Comparison of ENCODE assay signal across 8 cellular contexts in the genomic region with DNA sequence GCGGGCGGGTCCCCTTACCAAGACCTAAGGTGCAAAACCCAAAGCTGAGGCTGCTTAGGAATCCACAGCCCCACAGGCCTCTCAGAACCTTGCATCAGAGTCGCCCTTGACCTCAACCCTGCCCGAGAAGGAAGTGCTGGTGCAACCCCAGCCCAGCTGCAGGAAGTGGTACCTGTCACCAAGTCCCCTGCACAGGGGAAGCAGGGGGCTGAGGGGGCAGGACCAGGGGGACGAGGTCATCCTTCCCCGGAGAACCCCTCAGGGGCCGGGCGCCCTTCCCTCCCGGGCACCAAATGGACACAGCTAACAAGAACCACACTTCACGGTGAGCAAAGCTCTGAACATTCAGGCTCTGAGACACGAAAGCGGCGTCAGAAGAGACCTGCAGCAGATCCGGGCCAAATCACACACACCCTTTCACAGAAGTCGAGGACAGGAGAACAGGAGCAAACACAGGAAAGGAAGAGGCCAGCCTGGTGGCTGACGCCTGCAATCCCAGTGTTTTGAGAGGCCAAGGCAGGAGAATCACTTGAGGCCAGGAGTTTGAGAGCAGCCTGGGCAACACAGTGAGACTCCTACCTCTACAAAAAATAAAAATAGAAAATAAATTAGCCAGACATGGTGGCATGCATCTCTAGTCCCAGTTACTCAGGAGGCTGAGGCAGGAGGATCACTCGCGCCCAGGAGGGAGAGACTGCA. TPM values are rescaled to one million over a fixed set of nuclear protein-coding genes. Genes with fewer than 3 reads are reported as not detected.
DNase-seq lines count a peak whose midpoint lies in the region; ATAC-seq, FAIRE-seq and TF ChIP-seq lines count a peak whose summit lies in the region.

No MANE protein-coding gene starts in this region.

- peak overlapping the region; percentile 69 for H3K4me3 ChIP-seq in CD8-positive, alpha-beta T cell (ENCODE audit: low read depth, low read length)
- peak overlapping the region; percentile 57 to 75 (median 58) for H3K4me3 ChIP-seq in HepG2 (replicated peaks in 1 of 3; ENCODE audit: insufficient read depth in 1 of 3, low read depth in 2 of 3, low read length in 3 of 3)
- H3K4me3 ChIP-seq in esophagus squamous epithelium: peak overlapping the region in 1 of 4 donors; percentile 8

- peak overlapping the region; percentile 82 for H3K4me3 Mint-ChIP-seq in CD8-positive, alpha-beta T cell
- peak overlapping the region; percentile 94 for H3K4me3 Mint-ChIP-seq in activated CD4-positive, alpha-beta T cell treated with anti-CD3 and anti-CD28 coated beads, Interleukin-2, amount 10 ng/mL, durations not matched to agents 24 days and 14 days

- no peak for TF ChIP-seq CTCF in CD8-positive, alpha-beta T cell (IDR thresholded peaks at IDR 0.05)
- TF ChIP-seq CTCF in HepG2 (CRISPR knock-in tag; IDR thresholded peaks at IDR 0.05) (no peak), esophagus squamous epithelium (IDR thresholded peaks at IDR 0.05) (no peak)

- no peaks in the 10 kb centered on the region for H3K27me3 ChIP-seq in CD8-positive, alpha-beta T cell (ENCODE audit: insufficient read depth, low read length)
- H3K27me3 ChIP-seq in HepG2 (ENCODE audit: control insufficient read depth in 1 of 2, insufficient read depth in 2 of 2, low read length in 2 of 2): no peaks in the 10 kb centered on the region; a peak in 1 of 5 replicates
- H3K27me3 ChIP-seq in esophagus squamous epithelium: peaks cover 0 to 16% (median 0%) of the 10 kb centered on the region in 4 donors

- TF ChIP-seq POLR2A in HepG2 (IDR thresholded peaks at IDR 0.05; ENCODE audit: insufficient read depth in 1 of 2, low read depth in 2 of 2, low read length in 2 of 2) (no peak), esophagus squamous epithelium (IDR thresholded peaks at IDR 0.05) (no peak)

- no peaks in the 10 kb centered on the region for H3K27me3 Mint-ChIP-seq in CD8-positive, alpha-beta T cell (ENCODE audit: low read depth)
- H3K27me3 Mint-ChIP-seq in activated CD4-positive, alpha-beta T cell treated with anti-CD3 and anti-CD28 coated beads, Interleukin-2, amount 10 ng/mL, durations not matched to agents 24 days and 14 days: no peaks in the 10 kb centered on the region

- intact Hi-C loops in CD8-positive, alpha-beta T cell (cut with DNase I, micrococcal nuclease): loop anchor here (1.0 to 2.0 kb wide), 2 partner anchors 40 to 41 kb away; partner anchors contain the start of gene PTTG1IP (in 1 of the 2)
- intact Hi-C loops in activated CD4-positive, alpha-beta T cell treated with anti-CD3 and anti-CD28 coated beads, Interleukin-2, amount 10 ng/mL, durations not matched to agents 24 days and 14 days (cut with micrococcal nuclease): loop anchor here (2.0 kb wide), 1 partner anchor 40 kb away; no protein-coding TSS in a partner anchor
- intact Hi-C loops in HepG2 (cut with micrococcal nuclease; ENCODE audit: unreplicated experiment): loop anchor here (5.0 to 10.0 kb wide), 2 partner anchors 70 to 112 kb away; partner anchors contain the start of gene UBE2G2
- intact Hi-C loops in esophagus squamous epithelium (cut with DNase I): no loop called here

- H4K20me1 ChIP-seq in HepG2 (ENCODE audit: insufficient read depth, low read length): no peaks in the 10 kb centered on the region

- BruUV-seq in HepG2 (replicated peaks; lab: Mats Ljungman, UMichigan): no TSS peak

- H3K27ac Mint-ChIP-seq in CD8-positive, alpha-beta T cell: peak overlapping the region; percentile 95
- H3K27ac Mint-ChIP-seq in activated CD4-positive, alpha-beta T cell treated with anti-CD3 and anti-CD28 coated beads, Interleukin-2, amount 10 ng/mL, durations not matched to agents 24 days and 14 days: peak overlapping the region; percentile 89

- POLR2A ChIA-PET in CD8-positive, alpha-beta T cell (lab: Charles Lee): interaction anchor here (0.6 to 6.7 kb wide), 9 partner anchors 11 to 164 kb away, joined by 3 to 140 read pairs (median 4); partner anchors contain the start of gene SLX9
- POLR2A ChIA-PET in HepG2 (lab: Yijun Ruan, JAX): interaction anchor here (0.6 to 5.8 kb wide), 16 partner anchors 13 to 557 kb away, joined by 3 to 50 read pairs (median 6); partner anchors contain the start of genes PTTG1IP, SLX9 and UBE2G2

- in situ Hi-C loops in HepG2 (cut with HindIII; ENCODE audit: extremely low pct_ligation_motif_present, low pct_unique_long_range_greater_than_20kb): loop anchor here (5.0 kb wide), 2 partner anchors 67 to 112 kb away; partner anchors contain the start of gene UBE2G2

- H3K4me1 ChIP-seq in CD8-positive, alpha-beta T cell (ENCODE audit: insufficient read depth, low read length): peaks cover 93% of the 10 kb centered on the region
- H3K4me1 ChIP-seq in HepG2 (ENCODE audit: insufficient read depth, low read length) (peaks cover 89% of the 10 kb centered on the region), esophagus squamous epithelium (peaks cover 23 to 81% (median 38%) of the 10 kb centered on the region in 3 donors)

- H3K36me3 Mint-ChIP-seq in CD8-positive, alpha-beta T cell: peaks cover 34% of the 10 kb centered on the region
- H3K36me3 Mint-ChIP-seq in activated CD4-positive, alpha-beta T cell treated with anti-CD3 and anti-CD28 coated beads, Interleukin-2, amount 10 ng/mL, durations not matched to agents 24 days and 14 days (ENCODE audit: low read depth): peaks cover 36% of the 10 kb centered on the region

- H3K27ac ChIP-seq in CD8-positive, alpha-beta T cell (ENCODE audit: low read depth, low read length): peak overlapping the region; percentile 49
- H3K27ac ChIP-seq in HepG2 (ENCODE audit: extremely low read length, insufficient read depth, low read length) (peak overlapping the region; percentile 91), esophagus squamous epithelium (peak overlapping the region in 2 of 4 donors; percentile 50 to 70)

- peak overlapping the region; percentile 74 for H3K9ac ChIP-seq in HepG2 (ENCODE audit: insufficient read depth, low read depth, low read length)

- ATAC-seq in CD8-positive, alpha-beta T cell: peak; percentile 37
- ATAC-seq in HG02981 (IDR thresholded peaks at IDR 0.05; ENCODE audit: unreplicated experiment): peak; percentile 58
- peak; percentile 32 for ATAC-seq in HepG2
- ATAC-seq in HG03469 (IDR thresholded peaks at IDR 0.05; ENCODE audit: unreplicated experiment): no peak

- H3K36me3 ChIP-seq in CD8-positive, alpha-beta T cell (ENCODE audit: insufficient read depth, low read length): peaks cover 13% of the 10 kb centered on the region
- H3K36me3 ChIP-seq in HepG2 (replicated peaks in 1 of 2; ENCODE audit: control insufficient read depth in 1 of 2, insufficient read depth in 2 of 2, low read length in 2 of 2): no peaks in the 10 kb centered on the region
- H3K36me3 ChIP-seq in esophagus squamous epithelium: no peaks in the 10 kb centered on the region

- 12% methylated on average over 13 of the region's 18 CpGs for WGBS in HepG2 (ENCODE audit: low lambda C conversion rate)
- 51 to 71% methylated on average over 8 to 10 of the region's 18 CpGs for WGBS in esophagus squamous epithelium, 2 donors

- peak overlapping the region; percentile 97 for H3K4me2 ChIP-seq in HepG2 (ENCODE audit: low read depth, low read length)

- H3K9me3 ChIP-seq in CD8-positive, alpha-beta T cell (ENCODE audit: low read length): no peaks in the 10 kb centered on the region
- H3K9me3 ChIP-seq in HepG2 (ENCODE audit: low read length) (no peaks in the 10 kb centered on the region), esophagus squamous epithelium (no peaks in the 10 kb centered on the region)

- H3K79me2 ChIP-seq in HepG2 (ENCODE audit: insufficient read depth, low read length): no peaks in the 10 kb centered on the region

- TF ChIP-seq RAD21 in HepG2 (CRISPR knock-in tag; IDR thresholded peaks at IDR 0.05): no peak

- H3K4me1 Mint-ChIP-seq in CD8-positive, alpha-beta T cell (ENCODE audit: low read depth): peaks cover 84% of the 10 kb centered on the region
- peaks cover 67% of the 10 kb centered on the region for H3K4me1 Mint-ChIP-seq in activated CD4-positive, alpha-beta T cell treated with anti-CD3 and anti-CD28 coated beads, Interleukin-2, amount 10 ng/mL, durations not matched to agents 24 days and 14 days

- FAIRE-seq in HepG2 (lab: Jason Lieb, UNC): peak; percentile 51

- H2AFZ ChIP-seq in HepG2 (ENCODE audit: low read length): no peak overlapping the region

- DNase-seq in CD8-positive, alpha-beta T cell: peak in 6 of 7 experiments; percentile 49 to 82 (median 60)
- DNase-seq in activated CD4-positive, alpha-beta T cell treated with anti-CD3 and anti-CD28 coated beads, Interleukin-2, amount 10 ng/mL, durations not matched to agents 24 days and 14 days: peak; percentile 91
- DNase-seq in HepG2 (ENCODE audit: low spot score) (peak; percentile 41), hypothalamus (lab: John Stamatoyannopoulos, UW) (no peak), esophagus squamous epithelium (lab: John Stamatoyannopoulos, UW) (no peak), NCI-H82 treated with DMSO at 0.1 percent for 48 hours (lab: John Stamatoyannopoulos, UW; ENCODE audit: unreplicated experiment) (no peak)

- H3K9me3 Mint-ChIP-seq in CD8-positive, alpha-beta T cell: no peaks in the 10 kb centered on the region
- H3K9me3 Mint-ChIP-seq in activated CD4-positive, alpha-beta T cell treated with anti-CD3 and anti-CD28 coated beads, Interleukin-2, amount 10 ng/mL, durations not matched to agents 24 days and 14 days: no peaks in the 10 kb centered on the region

- CTCF ChIA-PET in CD8-positive, alpha-beta T cell (lab: Charles Lee): interaction anchor here (1.0 to 6.2 kb wide), 6 partner anchors 13 to 39 kb away, joined by 3 to 65 read pairs (median 10); no protein-coding TSS in a partner anchor
- CTCF ChIA-PET in HepG2 (lab: Yijun Ruan, JAX; ENCODE audit: low intra/inter-chr PET ratio, low total read pairs): no interaction called here

- TF ChIP-seq EP300 in HepG2 (IDR thresholded peaks at IDR 0.05; ENCODE audit: low read depth in 2 of 2, low read length in 2 of 2): peak in 1 of 2 experiments; percentile 44; a peak in 1 of 4 replicates
- TF ChIP-seq EP300 in HepG2 (CRISPR knock-in tag; IDR thresholded peaks at IDR 0.05; ENCODE audit: borderline replicate concordance): peak; percentile 35; the same call in 1 of the 2 replicates

RNA-seq across cellular contexts. Expression of gene ITGB2, which starts 6.4 kb away (rescaled TPM):
- 100 to 1,000 TPM; 234 to 245 TPM for total RNA-seq in CD8-positive, alpha-beta T cell
- 265 and 266 TPM in 2 replicates for total RNA-seq in activated CD4-positive, alpha-beta T cell treated with anti-CD3 and anti-CD28 coated beads, Interleukin-2, amount 10 ng/mL, durations not matched to agents 24 days and 14 days
- total RNA-seq in HepG2 (2016; rRNA removed; fragmentation: Illumina TruSeq; extraction: Trizol) (1.6 and 4.2 TPM in 2 replicates), esophagus squamous epithelium (10 to 100 TPM in 2 of 4 donors, 1 to 10 TPM in 2; 6.6 to 47.1 (median 18.5) TPM)
- total RNA-seq in HepG2 (2016; cell fraction: cytosol; rRNA removed; fragmentation: Illumina TruSeq; extraction: Trizol; ENCODE audit: low read depth): 0.71 and 0.91 TPM in 2 replicates
- total RNA-seq in HepG2 (2016; cell fraction: insoluble cytoplasmic fraction; rRNA removed; fragmentation: Illumina TruSeq; extraction: Trizol): 2.3 and 3.5 TPM in 2 replicates
- total RNA-seq in HepG2 (2016; cell fraction: membrane; rRNA removed; fragmentation: Illumina TruSeq; extraction: Trizol): 1.2 and 1.9 TPM in 2 replicates
- total RNA-seq in HepG2 (2016; cell fraction: nucleus; rRNA removed; fragmentation: Illumina TruSeq; extraction: Trizol): 6.5 and 6.6 TPM in 2 replicates
- 18.0 and 26.4 TPM in 2 replicates for polyA plus RNA-seq in HepG2 (2011; rRNA removed)
- polyA plus RNA-seq in HepG2 (2011; cell fraction: cytosol; rRNA removed): 22.3 and 25.2 TPM in 2 replicates
- 63.6 and 64.3 TPM in 2 replicates for polyA plus RNA-seq in HepG2 (2011; cell fraction: nucleus; rRNA removed)
- polyA plus RNA-seq in HepG2 (2012): 28.1 and 37.9 TPM in 2 replicates
- 0.53 and 1.0 TPM in 2 replicates for polyA plus RNA-seq in HepG2 (2016; cell fraction: cytosol; fragmentation: Illumina TruSeq; extraction: Trizol; ENCODE audit: low read depth)
- 2.2 and 2.5 TPM in 2 replicates for polyA plus RNA-seq in HepG2 (2016; cell fraction: insoluble cytoplasmic fraction; fragmentation: Illumina TruSeq; extraction: Trizol; ENCODE audit: low read depth)
- polyA plus RNA-seq in HepG2 (2016; cell fraction: membrane; fragmentation: Illumina TruSeq; extraction: Trizol; ENCODE audit: low read depth): 1.3 and 1.5 TPM in 2 replicates
- 5.9 and 7.0 TPM in 2 replicates for polyA plus RNA-seq in HepG2 (2016; cell fraction: nucleus; fragmentation: Illumina TruSeq; extraction: Trizol; ENCODE audit: insufficient read depth, low read depth)
- 1.4 and 26.8 TPM in 2 replicates for polyA minus RNA-seq in HepG2 (2011; rRNA and poly(A)+ RNA removed; ENCODE audit: low replicate concordance)
- polyA minus RNA-seq in HepG2 (2011; cell fraction: cytosol; rRNA and poly(A)+ RNA removed): 11.9 and 12.6 TPM in 2 replicates
- polyA minus RNA-seq in HepG2 (2011; cell fraction: nucleus; rRNA and poly(A)+ RNA removed): 10.0 and 14.7 TPM in 2 replicates

RNA-seq across cellular contexts. Expression of gene SLX9, which starts 25.5 kb away (rescaled TPM):
- 10 to 100 TPM in 1 of 2 experiments, 1 to 10 TPM in 1; 8.2 to 10.0 TPM for total RNA-seq in CD8-positive, alpha-beta T cell
- total RNA-seq in activated CD4-positive, alpha-beta T cell treated with anti-CD3 and anti-CD28 coated beads, Interleukin-2, amount 10 ng/mL, durations not matched to agents 24 days and 14 days: 74.6 and 80.8 TPM in 2 replicates
- 47.1 and 51.5 TPM in 2 replicates for total RNA-seq in HepG2 (2016; rRNA removed; fragmentation: Illumina TruSeq; extraction: Trizol)
- 43.4 and 50.9 TPM in 2 replicates for total RNA-seq in HepG2 (2016; cell fraction: cytosol; rRNA removed; fragmentation: Illumina TruSeq; extraction: Trizol; ENCODE audit: low read depth)
- total RNA-seq in HepG2 (2016; cell fraction: insoluble cytoplasmic fraction; rRNA removed; fragmentation: Illumina TruSeq; extraction: Trizol): 51.9 and 55.4 TPM in 2 replicates
- total RNA-seq in HepG2 (2016; cell fraction: membrane; rRNA removed; fragmentation: Illumina TruSeq; extraction: Trizol): 31.2 and 37.8 TPM in 2 replicates
- total RNA-seq in HepG2 (2016; cell fraction: nucleus; rRNA removed; fragmentation: Illumina TruSeq; extraction: Trizol): 17.3 and 20.5 TPM in 2 replicates
- polyA plus RNA-seq in HepG2 (2011; rRNA removed): 21.0 and 22.6 TPM in 2 replicates
- polyA plus RNA-seq in HepG2 (2011; cell fraction: cytosol; rRNA removed): 32.4 and 47.0 TPM in 2 replicates
- polyA plus RNA-seq in HepG2 (2011; cell fraction: nucleus; rRNA removed): 22.9 and 26.2 TPM in 2 replicates
- 22.9 TPM in 2 replicates for polyA plus RNA-seq in HepG2 (2012)
- 43.3 and 45.1 TPM in 2 replicates for polyA plus RNA-seq in HepG2 (2016; cell fraction: cytosol; fragmentation: Illumina TruSeq; extraction: Trizol; ENCODE audit: low read depth)
- 53.9 and 57.5 TPM in 2 replicates for polyA plus RNA-seq in HepG2 (2016; cell fraction: insoluble cytoplasmic fraction; fragmentation: Illumina TruSeq; extraction: Trizol; ENCODE audit: low read depth)
- polyA plus RNA-seq in HepG2 (2016; cell fraction: membrane; fragmentation: Illumina TruSeq; extraction: Trizol; ENCODE audit: low read depth): 27.6 and 29.8 TPM in 2 replicates
- 35.4 and 41.4 TPM in 2 replicates for polyA plus RNA-seq in HepG2 (2016; cell fraction: nucleus; fragmentation: Illumina TruSeq; extraction: Trizol; ENCODE audit: insufficient read depth, low read depth)
- polyA minus RNA-seq in HepG2 (2011; rRNA and poly(A)+ RNA removed; ENCODE audit: low replicate concordance): 14.1 and 17.2 TPM in 2 replicates
- 15.8 and 22.1 TPM in 2 replicates for polyA minus RNA-seq in HepG2 (2011; cell fraction: cytosol; rRNA and poly(A)+ RNA removed)
- polyA minus RNA-seq in HepG2 (2011; cell fraction: nucleus; rRNA and poly(A)+ RNA removed): 5.8 and 8.6 TPM in 2 replicates
- total RNA-seq in esophagus squamous epithelium: 10 to 100 TPM; 10.2 to 16.1 (median 11.1) TPM

RNA-seq across cellular contexts. Expression of gene PTTG1IP, which starts 40.8 kb away (rescaled TPM):
- total RNA-seq in CD8-positive, alpha-beta T cell: 10 to 100 TPM; 71.0 to 73.3 TPM
- total RNA-seq in activated CD4-positive, alpha-beta T cell treated with anti-CD3 and anti-CD28 coated beads, Interleukin-2, amount 10 ng/mL, durations not matched to agents 24 days and 14 days: 44.2 and 46.5 TPM in 2 replicates
- total RNA-seq in HepG2 (2016; rRNA removed; fragmentation: Illumina TruSeq; extraction: Trizol) (89.4 and 161 TPM in 2 replicates), esophagus squamous epithelium (100 to 1,000 TPM in 3 of 4 donors, 10 to 100 TPM in 1; 83.1 to 132 (median 114) TPM)
- 42.7 and 52.7 TPM in 2 replicates for total RNA-seq in HepG2 (2016; cell fraction: cytosol; rRNA removed; fragmentation: Illumina TruSeq; extraction: Trizol; ENCODE audit: low read depth)
- total RNA-seq in HepG2 (2016; cell fraction: insoluble cytoplasmic fraction; rRNA removed; fragmentation: Illumina TruSeq; extraction: Trizol): 93.0 and 159 TPM in 2 replicates
- 72.6 and 73.1 TPM in 2 replicates for total RNA-seq in HepG2 (2016; cell fraction: membrane; rRNA removed; fragmentation: Illumina TruSeq; extraction: Trizol)
- 137 and 161 TPM in 2 replicates for total RNA-seq in HepG2 (2016; cell fraction: nucleus; rRNA removed; fragmentation: Illumina TruSeq; extraction: Trizol)
- polyA plus RNA-seq in HepG2 (2011; rRNA removed): 700 and 734 TPM in 2 replicates
- 548 and 662 TPM in 2 replicates for polyA plus RNA-seq in HepG2 (2011; cell fraction: cytosol; rRNA removed)
- polyA plus RNA-seq in HepG2 (2011; cell fraction: nucleus; rRNA removed): 529 and 555 TPM in 2 replicates
- 435 and 453 TPM in 2 replicates for polyA plus RNA-seq in HepG2 (2012)
- 22.2 and 24.3 TPM in 2 replicates for polyA plus RNA-seq in HepG2 (2016; cell fraction: cytosol; fragmentation: Illumina TruSeq; extraction: Trizol; ENCODE audit: low read depth)
- 90.0 and 95.3 TPM in 2 replicates for polyA plus RNA-seq in HepG2 (2016; cell fraction: insoluble cytoplasmic fraction; fragmentation: Illumina TruSeq; extraction: Trizol; ENCODE audit: low read depth)
- polyA plus RNA-seq in HepG2 (2016; cell fraction: membrane; fragmentation: Illumina TruSeq; extraction: Trizol; ENCODE audit: low read depth): 47.9 and 49.9 TPM in 2 replicates
- 267 and 281 TPM in 2 replicates for polyA plus RNA-seq in HepG2 (2016; cell fraction: nucleus; fragmentation: Illumina TruSeq; extraction: Trizol; ENCODE audit: insufficient read depth, low read depth)
- polyA minus RNA-seq in HepG2 (2011; rRNA and poly(A)+ RNA removed; ENCODE audit: low replicate concordance): 110 and 581 TPM in 2 replicates
- 491 and 595 TPM in 2 replicates for polyA minus RNA-seq in HepG2 (2011; cell fraction: cytosol; rRNA and poly(A)+ RNA removed)
- 203 and 242 TPM in 2 replicates for polyA minus RNA-seq in HepG2 (2011; cell fraction: nucleus; rRNA and poly(A)+ RNA removed)

Comparison
In these comparisons a context has a peak if more than half of its experiments do, and no peak if none do; other contexts are left out.
1. DNase-seq: peak in CD8-positive, alpha-beta T cell (6 of 7), activated CD4-positive, alpha-beta T cell treated with anti-CD3 and anti-CD28 coated beads, Interleukin-2, amount 10 ng/mL, durations not matched to agents 24 days and 14 days (single experiment) and HepG2 (single experiment); none in hypothalamus (0 of 51), esophagus squamous epithelium (single experiment) and NCI-H82 treated with DMSO at 0.1 percent for 48 hours (single experiment).